ENCODE assay signal across 15 cellular contexts in the genomic region with DNA sequence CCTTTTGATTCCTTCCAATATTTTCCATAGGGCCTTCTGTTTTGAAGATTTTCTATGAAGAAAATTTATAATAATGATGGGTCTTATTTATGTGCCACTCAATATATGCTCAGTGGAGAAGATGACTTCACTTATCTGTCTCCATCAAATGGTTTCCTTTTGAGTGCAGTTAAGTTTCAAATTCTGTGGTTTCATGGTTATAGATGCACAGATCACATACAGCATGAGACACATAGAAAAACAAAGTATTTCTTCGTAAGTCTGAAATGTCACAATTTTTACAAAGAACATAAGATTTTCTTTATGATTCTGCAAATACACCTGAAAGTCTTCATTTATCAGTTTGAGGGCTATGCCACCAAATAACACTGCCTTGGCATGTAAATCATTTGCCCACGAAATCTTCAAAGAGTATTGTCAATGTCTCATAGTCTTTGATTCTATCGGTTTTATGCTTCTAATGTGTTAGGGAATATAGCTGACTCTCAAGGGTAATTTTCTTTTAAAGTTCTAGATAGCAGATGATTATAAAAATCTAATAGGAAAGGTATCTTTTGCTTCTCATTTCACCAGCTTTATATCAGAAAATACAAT. TPM values are rescaled to one million over a fixed set of nuclear protein-coding genes. Genes with fewer than 3 reads are reported as not detected.
DNase-seq lines count a peak whose midpoint lies in the region; ATAC-seq lines count a peak whose summit lies in the region.
"Had no signal": no experiment of that assay in that cellular context is flagged by ENCODE, and none has a peak within 500 bp of the region (broad histone marks: within the 10 kb centered on the region; RNA-seq: fewer than 3 reads in every experiment).

No MANE protein-coding gene starts in this region.

- peaks cover 53% of the 10 kb centered on the region for H3K4me1 Mint-ChIP-seq in activated T-cell treated with anti-CD3 and anti-CD28 coated beads, Interleukin-2, amount 50 U/mL, for 72 hours (ENCODE audit: low read depth)
- H3K4me1 Mint-ChIP-seq in T-cell, result peaks cover 29 to 33% (median 31%) of the 10 kb centered on the region in 3 donors
- H3K4me1 Mint-ChIP-seq in activated naive CD8-positive, alpha-beta T cell (ENCODE audit: low read depth), result peaks cover 49% of the 10 kb centered on the region
- H3K4me1 Mint-ChIP-seq in stimulated activated naive CD8-positive, alpha-beta T cell treated with anti-CD3 and anti-CD28 coated beads, Interleukin-15, Interleukin-2, amounts not matched to agents 100 ng/mL and 50 ng/mL, for 24 hours (ENCODE audit: low read depth), result peaks cover 46% of the 10 kb centered on the region

- POLR2A ChIA-PET in T-cell (lab: Charles Lee), result no interaction called here

- CTCF ChIA-PET in T-cell (lab: Charles Lee), result no interaction called here

- no peaks in the 10 kb centered on the region for H3K9me3 Mint-ChIP-seq in activated T-cell treated with anti-CD3 and anti-CD28 coated beads, Interleukin-2, amount 50 U/mL, for 72 hours
- no peaks in the 10 kb centered on the region for H3K9me3 Mint-ChIP-seq in T-cell
- no peaks in the 10 kb centered on the region for H3K9me3 Mint-ChIP-seq in activated naive CD8-positive, alpha-beta T cell (ENCODE audit: low read depth)
- H3K9me3 Mint-ChIP-seq in stimulated activated naive CD8-positive, alpha-beta T cell treated with anti-CD3 and anti-CD28 coated beads, Interleukin-15, Interleukin-2, amounts not matched to agents 100 ng/mL and 50 ng/mL, for 24 hours, result no peaks in the 10 kb centered on the region

- peak; percentile 94 to 96 for ATAC-seq in activated T-cell treated with anti-CD3 and anti-CD28 coated beads, Interleukin-2, amount 50 U/mL, for 72 hours (replicated peaks in 1 of 2)
- ATAC-seq in T-cell (replicated peaks in 1 of 4) (peak; percentile 67 to 89 (median 84)), GM19395 (IDR thresholded peaks at IDR 0.05; ENCODE audit: unreplicated experiment) (no peak)

- no peak for DNase-seq in activated T-cell treated with anti-CD3 and anti-CD28 coated beads, Interleukin-2, amount 50 U/mL, for 72 hours
- DNase-seq in activated T-cell treated with anti-CD3 and anti-CD28 coated beads, Interleukin-2, amount 50 U/mL, for 1 hour, result no peak
- no peak for DNase-seq in T-cell
- DNase-seq in AML-193 (lab: John Stamatoyannopoulos, UW), result no peak
- DNase-seq: DMS153, Karpas-422, NCI-H1930, NCI-H2171 treated with DMSO at 0.1 percent for 48 hours, NCI-H774, Peyer's patch, Right ventricle myocardium superior had no signal

- peaks cover 0 to 2% of the 10 kb centered on the region in 2 donors for H3K36me3 Mint-ChIP-seq in activated T-cell treated with anti-CD3 and anti-CD28 coated beads, Interleukin-2, amount 50 U/mL, for 72 hours (ENCODE audit: insufficient read depth in 2 of 2)
- H3K36me3 Mint-ChIP-seq in T-cell, result no peaks in the 10 kb centered on the region
- peaks cover 3% of the 10 kb centered on the region for H3K36me3 Mint-ChIP-seq in activated naive CD8-positive, alpha-beta T cell
- H3K36me3 Mint-ChIP-seq in stimulated activated naive CD8-positive, alpha-beta T cell treated with anti-CD3 and anti-CD28 coated beads, Interleukin-15, Interleukin-2, amounts not matched to agents 100 ng/mL and 50 ng/mL, for 24 hours (ENCODE audit: low read depth), result no peaks in the 10 kb centered on the region

- peak overlapping the region; percentile 53 to 73 for H3K4me3 Mint-ChIP-seq in activated T-cell treated with anti-CD3 and anti-CD28 coated beads, Interleukin-2, amount 50 U/mL, for 72 hours
- H3K4me3 Mint-ChIP-seq in T-cell, result peak overlapping the region in 2 of 3 donors; percentile 25 to 57
- H3K4me3 Mint-ChIP-seq in activated naive CD8-positive, alpha-beta T cell, result peak overlapping the region; percentile 55
- no peak overlapping the region for H3K4me3 Mint-ChIP-seq in stimulated activated naive CD8-positive, alpha-beta T cell treated with anti-CD3 and anti-CD28 coated beads, Interleukin-15, Interleukin-2, amounts not matched to agents 100 ng/mL and 50 ng/mL, for 24 hours

- peak overlapping the region; percentile 91 for H3K27ac Mint-ChIP-seq in activated T-cell treated with anti-CD3 and anti-CD28 coated beads, Interleukin-2, amount 50 U/mL, for 72 hours
- peak overlapping the region; percentile 32 to 39 for H3K27ac Mint-ChIP-seq in T-cell
- H3K27ac Mint-ChIP-seq in activated naive CD8-positive, alpha-beta T cell, result peak overlapping the region; percentile 72
- peak overlapping the region; percentile 55 for H3K27ac Mint-ChIP-seq in stimulated activated naive CD8-positive, alpha-beta T cell treated with anti-CD3 and anti-CD28 coated beads, Interleukin-15, Interleukin-2, amounts not matched to agents 100 ng/mL and 50 ng/mL, for 24 hours

- H3K27me3 Mint-ChIP-seq in activated T-cell treated with anti-CD3 and anti-CD28 coated beads, Interleukin-2, amount 50 U/mL, for 72 hours (ENCODE audit: low read depth), result no peaks in the 10 kb centered on the region
- H3K27me3 Mint-ChIP-seq in T-cell, result no peaks in the 10 kb centered on the region
- H3K27me3 Mint-ChIP-seq in activated naive CD8-positive, alpha-beta T cell, result no peaks in the 10 kb centered on the region
- H3K27me3 Mint-ChIP-seq in stimulated activated naive CD8-positive, alpha-beta T cell treated with anti-CD3 and anti-CD28 coated beads, Interleukin-15, Interleukin-2, amounts not matched to agents 100 ng/mL and 50 ng/mL, for 24 hours, result no peaks in the 10 kb centered on the region

RNA-seq across cellular contexts. Expression of a gene that starts 14.1 kb away (rescaled TPM):
- not detected for total RNA-seq in activated T-cell treated with anti-CD3 and anti-CD28 coated beads, Interleukin-2, amount 50 U/mL, for 72 hours
- total RNA-seq in T-cell, result not detected
- total RNA-seq: NCI-H460, Peyer's patch, Right ventricle myocardium superior had no signal

Comparison
In these comparisons a context has a peak if more than half of its experiments do, and no peak if none do; other contexts are left out.
1. H3K27ac Mint-ChIP-seq: peak in every context shown above with its lines; median percentile 91 in activated T-cell treated with anti-CD3 and anti-CD28 coated beads, Interleukin-2, amount 50 U/mL, for 72 hours; 72 in activated naive CD8-positive, alpha-beta T cell; 55 in stimulated activated naive CD8-positive, alpha-beta T cell treated with anti-CD3 and anti-CD28 coated beads, Interleukin-15, Interleukin-2, amounts not matched to agents 100 ng/mL and 50 ng/mL, for 24 hours; 36 in T-cell.